In the genomic region with DNA sequence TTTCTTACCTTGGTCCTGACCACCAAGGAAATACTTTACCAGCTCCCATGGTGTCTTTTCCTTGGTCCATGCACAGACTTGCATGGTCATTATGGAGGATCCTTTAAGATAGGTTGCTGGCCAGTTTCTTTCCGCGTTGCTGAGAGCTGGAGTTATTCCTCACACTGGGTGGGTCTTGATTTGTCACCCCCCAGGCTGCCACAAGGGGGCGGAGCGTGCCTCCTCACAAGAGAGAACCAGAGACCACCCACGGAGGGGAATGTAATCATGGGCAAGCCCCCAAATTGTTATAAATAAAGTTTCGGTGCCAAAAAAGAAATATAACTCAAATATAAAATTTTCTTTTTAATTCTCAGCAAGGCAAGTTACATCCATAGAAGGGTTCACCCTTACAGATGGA, we compare ENCODE assay signal across 9 cellular contexts. TPM values are rescaled to one million over a fixed set of nuclear protein-coding genes. Genes with fewer than 3 reads are reported as not detected.
DNase-seq lines count a peak whose midpoint lies in the region; ATAC-seq and TF ChIP-seq lines count a peak whose summit lies in the region.
"Had no signal": no experiment of that assay in that cellular context is flagged by ENCODE, and none has a peak within 500 bp of the region (broad histone marks: within the 10 kb centered on the region; RNA-seq: fewer than 3 reads in every experiment).

No MANE protein-coding gene starts in this region.

- intact Hi-C loops in prostate gland (cut with DNase I): no loop called here

- TF ChIP-seq POLR2A in prostate gland (IDR thresholded peaks at IDR 0.05): no peak

- in situ Hi-C loops in GM13977 (cut with MboI; ENCODE audit: low pct_unique_long_range_greater_than_20kb, low sequenced_read_pairs, unreplicated experiment): no loop called here
- in situ Hi-C loops in SK-MEL-5 (cut with HindIII; ENCODE audit: low pct_unique_long_range_greater_than_20kb, low sequenced_read_pairs): no loop called here

- H3K4me3 ChIP-seq in prostate gland: no peak overlapping the region
- H3K4me3 ChIP-seq: Peyer's patch had no signal

- H3K4me1 ChIP-seq in prostate gland (replicated peaks): no peaks in the 10 kb centered on the region
- H3K4me1 ChIP-seq: Peyer's patch had no signal

- H3K36me3 ChIP-seq in prostate gland: no peaks in the 10 kb centered on the region
- H3K36me3 ChIP-seq: Peyer's patch had no signal

- H3K27ac ChIP-seq in prostate gland: no peak overlapping the region
- H3K27ac ChIP-seq: Peyer's patch had no signal

- H3K9me3 ChIP-seq in prostate gland: no peaks in the 10 kb centered on the region
- H3K9me3 ChIP-seq: Peyer's patch had no signal

- WGBS in prostate gland: 87% methylated on average over 6 of the region's 6 CpGs

- ATAC-seq in HG02970 (IDR thresholded peaks at IDR 0.05; ENCODE audit: low FRiP score, unreplicated experiment): no peak
- ATAC-seq in GM19455 (IDR thresholded peaks at IDR 0.05; ENCODE audit: unreplicated experiment): no peak

- DNase-seq in GM13977 (ENCODE audit: low spot score) (no peak), SK-MEL-5 (ENCODE audit: low read depth, low spot score) (peak; percentile 65), dermis blood vessel endothelial cell (peak; percentile 30), prostate gland (ENCODE audit: low spot score) (no peak)
- peak; percentile 17 to 40 for DNase-seq in stimulated activated CD4-positive, alpha-beta T cell treated with anti-CD3 and anti-CD28 coated beads, Interleukin-4, amount 100 ng/mL, for 4 hours
- DNase-seq: H7 had no signal

- H3K27me3 ChIP-seq in prostate gland (replicated peaks; ENCODE audit: insufficient read depth): no peaks in the 10 kb centered on the region
- H3K27me3 ChIP-seq: Peyer's patch had no signal

- TF ChIP-seq CTCF in GM13977 (IDR thresholded peaks at IDR 0.05; ENCODE audit: extremely low read depth, insufficient read depth, missing control alignments): peak; percentile 61
- TF ChIP-seq CTCF in prostate gland (IDR thresholded peaks at IDR 0.05): no peak

RNA-seq across cellular contexts. Expression of a gene that starts 10.5 kb away (rescaled TPM):
- 11.9 and 12.7 TPM in 2 replicates for total RNA-seq in SK-MEL-5 (2014; rRNA removed; shearing (Covaris generic))
- 13.7 and 16.6 TPM in 2 replicates for polyA plus RNA-seq in SK-MEL-5 (2015; cell fraction: cytosol; rRNA removed)
- 12.5 and 13.9 TPM in 2 replicates for polyA plus RNA-seq in SK-MEL-5 (2015; cell fraction: nucleus; rRNA removed)
- total RNA-seq in dermis blood vessel endothelial cell (14.5 and 19.5 TPM in 2 replicates), prostate gland (10 to 100 TPM; 38.9 to 42.6 TPM)

Comparison
In these comparisons a context has a peak if more than half of its experiments do, and no peak if none do; other contexts are left out.
1. DNase-seq: peak in SK-MEL-5 (single experiment), dermis blood vessel endothelial cell (single experiment) and stimulated activated CD4-positive, alpha-beta T cell treated with anti-CD3 and anti-CD28 coated beads, Interleukin-4, amount 100 ng/mL, for 4 hours (2 of 2); none in GM13977 (single experiment) and prostate gland (single experiment).